ENCODE assay signal across 1 cellular context in the genomic region with DNA sequence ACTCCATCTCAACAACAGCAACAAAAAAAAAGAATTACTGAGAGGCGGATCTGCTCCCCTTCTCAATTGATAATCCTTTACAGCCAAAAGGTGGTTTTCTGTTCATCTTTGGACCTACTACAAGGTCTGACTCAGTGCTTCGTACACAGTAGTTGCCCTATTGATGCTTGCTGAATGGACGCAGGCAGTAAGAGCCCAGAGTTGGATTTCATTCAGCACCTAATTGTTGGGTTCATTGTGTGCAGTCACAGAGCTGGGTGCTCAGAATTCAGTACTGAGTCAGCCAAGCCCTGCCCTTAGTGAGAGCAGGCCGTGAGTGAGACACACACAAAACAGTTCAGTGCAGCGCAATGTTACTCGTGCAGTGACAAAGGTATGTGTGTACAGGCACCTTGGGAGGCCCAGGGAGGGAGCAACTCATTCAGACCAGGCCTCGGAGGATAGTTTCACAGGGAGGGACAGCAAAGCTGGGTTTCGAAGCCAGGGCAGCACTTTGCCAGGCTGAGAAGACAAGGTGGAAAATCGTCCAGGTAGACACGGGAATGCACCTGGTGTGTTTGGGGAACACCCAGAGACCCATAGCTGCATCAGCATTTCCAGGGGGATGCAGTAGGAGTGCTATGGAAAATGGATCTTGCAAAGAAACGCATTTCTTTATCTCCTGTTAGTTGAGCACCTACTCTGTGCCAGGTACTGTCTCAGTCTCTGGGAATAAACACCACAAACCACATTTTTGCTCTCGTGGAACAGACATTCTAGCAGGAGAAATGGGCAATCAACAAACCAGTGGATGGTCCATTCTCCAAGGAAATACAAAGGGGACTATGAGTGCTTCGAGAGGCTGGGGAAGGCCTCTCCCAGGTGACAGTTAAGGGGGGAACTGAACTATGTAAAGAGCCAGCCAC.
TF ChIP-seq lines count a peak whose summit lies in the region.

No MANE protein-coding gene starts in this region.

TF ChIP-seq in GM23338, 12 proteins besides CTCF, POLR2A, EP300 and RAD21:
- no peak for TF ChIP-seq ZNF114 (CRISPR knock-in tag; IDR thresholded peaks at IDR 0.05)
- TF ChIP-seq EZH2 (IDR thresholded peaks at IDR 0.05; ENCODE audit: low read depth, unreplicated experiment), result no peak
- TF ChIP-seq NANOG (IDR thresholded peaks at IDR 0.05; ENCODE audit: borderline replicate concordance), result no peak
- TF ChIP-seq, protein P1, sequence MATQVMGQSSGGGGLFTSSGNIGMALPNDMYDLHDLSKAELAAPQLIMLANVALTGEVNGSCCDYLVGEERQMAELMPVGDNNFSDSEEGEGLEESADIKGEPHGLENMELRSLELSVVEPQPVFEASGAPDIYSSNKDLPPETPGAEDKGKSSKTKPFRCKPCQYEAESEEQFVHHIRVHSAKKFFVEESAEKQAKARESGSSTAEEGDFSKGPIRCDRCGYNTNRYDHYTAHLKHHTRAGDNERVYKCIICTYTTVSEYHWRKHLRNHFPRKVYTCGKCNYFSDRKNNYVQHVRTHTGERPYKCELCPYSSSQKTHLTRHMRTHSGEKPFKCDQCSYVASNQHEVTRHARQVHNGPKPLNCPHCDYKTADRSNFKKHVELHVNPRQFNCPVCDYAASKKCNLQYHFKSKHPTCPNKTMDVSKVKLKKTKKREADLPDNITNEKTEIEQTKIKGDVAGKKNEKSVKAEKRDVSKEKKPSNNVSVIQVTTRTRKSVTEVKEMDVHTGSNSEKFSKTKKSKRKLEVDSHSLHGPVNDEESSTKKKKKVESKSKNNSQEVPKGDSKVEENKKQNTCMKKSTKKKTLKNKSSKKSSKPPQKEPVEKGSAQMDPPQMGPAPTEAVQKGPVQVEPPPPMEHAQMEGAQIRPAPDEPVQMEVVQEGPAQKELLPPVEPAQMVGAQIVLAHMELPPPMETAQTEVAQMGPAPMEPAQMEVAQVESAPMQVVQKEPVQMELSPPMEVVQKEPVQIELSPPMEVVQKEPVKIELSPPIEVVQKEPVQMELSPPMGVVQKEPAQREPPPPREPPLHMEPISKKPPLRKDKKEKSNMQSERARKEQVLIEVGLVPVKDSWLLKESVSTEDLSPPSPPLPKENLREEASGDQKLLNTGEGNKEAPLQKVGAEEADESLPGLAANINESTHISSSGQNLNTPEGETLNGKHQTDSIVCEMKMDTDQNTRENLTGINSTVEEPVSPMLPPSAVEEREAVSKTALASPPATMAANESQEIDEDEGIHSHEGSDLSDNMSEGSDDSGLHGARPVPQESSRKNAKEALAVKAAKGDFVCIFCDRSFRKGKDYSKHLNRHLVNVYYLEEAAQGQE (IDR thresholded peaks at IDR 0.05; ENCODE audit: unreplicated experiment), result no peak
- TF ChIP-seq JUNB (IDR thresholded peaks at IDR 0.05; ENCODE audit: unreplicated experiment), result no peak
- TF ChIP-seq, protein P2, sequence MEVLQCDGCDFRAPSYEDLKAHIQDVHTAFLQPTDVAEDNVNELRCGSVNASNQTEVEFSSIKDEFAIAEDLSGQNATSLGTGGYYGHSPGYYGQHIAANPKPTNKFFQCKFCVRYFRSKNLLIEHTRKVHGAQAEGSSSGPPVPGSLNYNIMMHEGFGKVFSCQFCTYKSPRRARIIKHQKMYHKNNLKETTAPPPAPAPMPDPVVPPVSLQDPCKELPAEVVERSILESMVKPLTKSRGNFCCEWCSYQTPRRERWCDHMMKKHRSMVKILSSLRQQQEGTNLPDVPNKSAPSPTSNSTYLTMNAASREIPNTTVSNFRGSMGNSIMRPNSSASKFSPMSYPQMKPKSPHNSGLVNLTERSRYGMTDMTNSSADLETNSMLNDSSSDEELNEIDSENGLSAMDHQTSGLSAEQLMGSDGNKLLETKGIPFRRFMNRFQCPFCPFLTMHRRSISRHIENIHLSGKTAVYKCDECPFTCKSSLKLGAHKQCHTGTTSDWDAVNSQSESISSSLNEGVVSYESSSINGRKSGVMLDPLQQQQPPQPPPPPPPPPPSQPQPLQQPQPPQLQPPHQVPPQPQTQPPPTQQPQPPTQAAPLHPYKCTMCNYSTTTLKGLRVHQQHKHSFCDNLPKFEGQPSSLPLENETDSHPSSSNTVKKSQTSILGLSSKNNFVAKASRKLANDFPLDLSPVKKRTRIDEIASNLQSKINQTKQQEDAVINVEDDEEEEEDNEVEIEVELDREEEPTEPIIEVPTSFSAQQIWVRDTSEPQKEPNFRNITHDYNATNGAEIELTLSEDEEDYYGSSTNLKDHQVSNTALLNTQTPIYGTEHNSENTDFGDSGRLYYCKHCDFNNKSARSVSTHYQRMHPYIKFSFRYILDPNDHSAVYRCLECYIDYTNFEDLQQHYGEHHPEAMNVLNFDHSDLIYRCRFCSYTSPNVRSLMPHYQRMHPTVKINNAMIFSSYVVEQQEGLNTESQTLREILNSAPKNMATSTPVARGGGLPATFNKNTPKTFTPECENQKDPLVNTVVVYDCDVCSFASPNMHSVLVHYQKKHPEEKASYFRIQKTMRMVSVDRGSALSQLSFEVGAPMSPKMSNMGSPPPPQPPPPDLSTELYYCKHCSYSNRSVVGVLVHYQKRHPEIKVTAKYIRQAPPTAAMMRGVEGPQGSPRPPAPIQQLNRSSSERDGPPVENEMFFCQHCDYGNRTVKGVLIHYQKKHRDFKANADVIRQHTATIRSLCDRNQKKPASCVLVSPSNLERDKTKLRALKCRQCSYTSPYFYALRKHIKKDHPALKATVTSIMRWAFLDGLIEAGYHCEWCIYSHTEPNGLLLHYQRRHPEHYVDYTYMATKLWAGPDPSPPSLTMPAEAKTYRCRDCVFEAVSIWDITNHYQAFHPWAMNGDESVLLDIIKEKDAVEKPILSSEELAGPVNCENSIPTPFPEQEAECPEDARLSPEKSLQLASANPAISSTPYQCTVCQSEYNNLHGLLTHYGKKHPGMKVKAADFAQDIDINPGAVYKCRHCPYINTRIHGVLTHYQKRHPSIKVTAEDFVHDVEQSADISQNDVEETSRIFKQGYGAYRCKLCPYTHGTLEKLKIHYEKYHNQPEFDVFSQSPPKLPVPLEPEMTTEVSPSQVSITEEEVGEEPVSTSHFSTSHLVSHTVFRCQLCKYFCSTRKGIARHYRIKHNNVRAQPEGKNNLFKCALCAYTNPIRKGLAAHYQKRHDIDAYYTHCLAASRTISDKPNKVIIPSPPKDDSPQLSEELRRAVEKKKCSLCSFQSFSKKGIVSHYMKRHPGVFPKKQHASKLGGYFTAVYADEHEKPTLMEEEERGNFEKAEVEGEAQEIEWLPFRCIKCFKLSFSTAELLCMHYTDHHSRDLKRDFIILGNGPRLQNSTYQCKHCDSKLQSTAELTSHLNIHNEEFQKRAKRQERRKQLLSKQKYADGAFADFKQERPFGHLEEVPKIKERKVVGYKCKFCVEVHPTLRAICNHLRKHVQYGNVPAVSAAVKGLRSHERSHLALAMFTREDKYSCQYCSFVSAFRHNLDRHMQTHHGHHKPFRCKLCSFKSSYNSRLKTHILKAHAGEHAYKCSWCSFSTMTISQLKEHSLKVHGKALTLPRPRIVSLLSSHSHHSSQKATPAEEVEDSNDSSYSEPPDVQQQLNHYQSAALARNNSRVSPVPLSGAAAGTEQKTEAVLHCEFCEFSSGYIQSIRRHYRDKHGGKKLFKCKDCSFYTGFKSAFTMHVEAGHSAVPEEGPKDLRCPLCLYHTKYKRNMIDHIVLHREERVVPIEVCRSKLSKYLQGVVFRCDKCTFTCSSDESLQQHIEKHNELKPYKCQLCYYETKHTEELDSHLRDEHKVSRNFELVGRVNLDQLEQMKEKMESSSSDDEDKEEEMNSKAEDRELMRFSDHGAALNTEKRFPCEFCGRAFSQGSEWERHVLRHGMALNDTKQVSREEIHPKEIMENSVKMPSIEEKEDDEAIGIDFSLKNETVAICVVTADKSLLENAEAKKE (CRISPR knock-in tag; IDR thresholded peaks at IDR 0.05), result no peak
- TF ChIP-seq CREB1 (CRISPR knock-in tag; IDR thresholded peaks at IDR 0.05; ENCODE audit: low read depth), result no peak
- TF ChIP-seq, protein P3, sequence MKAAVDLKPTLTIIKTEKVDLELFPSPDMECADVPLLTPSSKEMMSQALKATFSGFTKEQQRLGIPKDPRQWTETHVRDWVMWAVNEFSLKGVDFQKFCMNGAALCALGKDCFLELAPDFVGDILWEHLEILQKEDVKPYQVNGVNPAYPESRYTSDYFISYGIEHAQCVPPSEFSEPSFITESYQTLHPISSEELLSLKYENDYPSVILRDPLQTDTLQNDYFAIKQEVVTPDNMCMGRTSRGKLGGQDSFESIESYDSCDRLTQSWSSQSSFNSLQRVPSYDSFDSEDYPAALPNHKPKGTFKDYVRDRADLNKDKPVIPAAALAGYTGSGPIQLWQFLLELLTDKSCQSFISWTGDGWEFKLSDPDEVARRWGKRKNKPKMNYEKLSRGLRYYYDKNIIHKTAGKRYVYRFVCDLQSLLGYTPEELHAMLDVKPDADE (IDR thresholded peaks at IDR 0.05), result no peak
- no peak for TF ChIP-seq POLR2AphosphoS5 (IDR thresholded peaks at IDR 0.05; ENCODE audit: low read depth)
- TF ChIP-seq STAT1 (IDR thresholded peaks at IDR 0.05; ENCODE audit: unreplicated experiment), result no peak
- no peak for TF ChIP-seq ZNF331 (CRISPR knock-in tag; IDR thresholded peaks at IDR 0.05; ENCODE audit: low read depth)
- no peak for TF ChIP-seq EZH2phosphoT487 (IDR thresholded peaks at IDR 0.05; ENCODE audit: unreplicated experiment)
